35 cellular contexts compared by ENCODE assay signal in genomic region chr3:75687323-75687722, GRCh38. TPM values are rescaled to one million over a fixed set of nuclear protein-coding genes. Genes with fewer than 3 reads are reported as not detected.
"Had no signal": no experiment of that assay in that cellular context is flagged by ENCODE, and none has a peak within 500 bp of the region (broad histone marks: within the 10 kb centered on the region; RNA-seq: fewer than 3 reads in every experiment).

No MANE protein-coding gene starts in this region.

- H3K79me2 ChIP-seq: hepatocyte had no signal

- H3K9me3 ChIP-seq: ovary, right lobe of liver, testis, thyroid gland, vagina had no signal

- H3K27ac ChIP-seq: hepatocyte, left lung, lower lobe of right lung, ovary, right atrium auricular region, right lobe of liver, stomach, testis, thyroid gland, transverse colon, upper lobe of left lung, vagina had no signal

- H2AFZ ChIP-seq: hepatocyte had no signal

- FAIRE-seq: islet of Langerhans had no signal

- H3K36me3 ChIP-seq: left lung, lower lobe of right lung, ovary, right atrium auricular region, right lobe of liver, stomach, thyroid gland, transverse colon, upper lobe of left lung, vagina had no signal

- H3K27me3 ChIP-seq: hepatocyte, left lung, ovary, right atrium auricular region, right lobe of liver, stomach, testis, thyroid gland, transverse colon, upper lobe of left lung, vagina had no signal

- ATAC-seq: left colon; left lung; lower lobe of right lung; natural killer cell; right lobe of liver; stimulated activated naive B cell treated with anti-CD40 and anti-IgM and Interleukin-4, amounts not matched to agents 10 μg/mL and 1 μg/mL and 100 μg/mL, for 72 hours; stimulated activated naive CD8-positive, alpha-beta T cell treated with anti-CD3 and anti-CD28 coated beads, Interleukin-15, Interleukin-2, amounts not matched to agents 100 U/mL and 50 U/mL, for 24 hours had no signal

- DNase-seq: immature natural killer cell; kidney; left colon; left lung; lower lobe of right lung; mammary epithelial cell; mesenchymal stem cell; naive B cell; natural killer cell; ovary; right lobe of liver; stimulated activated CD4-positive, alpha-beta T cell treated with anti-CD3 and anti-CD28 coated beads, Interleukin-2, amount 100 ng/mL, for 24 hours; stimulated activated CD4-positive, alpha-beta T cell treated with anti-CD3 and anti-CD28 coated beads, Interleukin-4, amount 100 ng/mL, for 1 hour; stimulated activated naive B cell treated with anti-CD40 and anti-IgM and Interleukin-4, amounts not matched to agents 10 μg/mL and 1 μg/mL and 100 μg/mL, for 72 hours; stimulated activated naive CD8-positive, alpha-beta T cell treated with anti-CD3 and anti-CD28 coated beads, Interleukin-15, Interleukin-2, amounts not matched to agents 100 U/mL and 50 U/mL, for 24 hours; stomach; testis; thyroid gland; transverse colon; upper lobe of left lung had no signal

- H3K4me3 ChIP-seq: hepatocyte, left lung, lower lobe of right lung, ovary, right atrium auricular region, right lobe of liver, smooth muscle cell, stomach, testis, thyroid gland, transverse colon, upper lobe of left lung, vagina had no signal

- H3K4me1 ChIP-seq: left lung, lower lobe of right lung, right atrium auricular region, right lobe of liver, stomach, testis, thyroid gland, transverse colon, upper lobe of left lung, vagina had no signal

- H3K4me2 ChIP-seq: hepatocyte, smooth muscle cell had no signal

RNA-seq across cellular contexts. Expression of gene FRG2C, which starts 23.2 kb away (rescaled TPM):
- total RNA-seq: hepatocyte, kidney, left colon, left lung, liver, lower lobe of right lung, mammary epithelial cell, mesothelial cell of epicardium, mononuclear cell, natural killer cell, omental fat pad, ovary, progenitor cell of endocrine pancreas, pulmonary artery endothelial cell, renal cortical epithelial cell, right atrium auricular region, right lobe of liver, skeletal muscle tissue, smooth muscle cell, stomach, thyroid gland, transverse colon, upper lobe of left lung, urinary bladder, vagina had no signal
- polyA plus RNA-seq: immature natural killer cell, liver, mammary epithelial cell, neural cell, ovary, smooth muscle cell, stomach, urinary bladder had no signal
